Comparison of ENCODE assay signal across 8 cellular contexts in genomic region chr6:30326446-30327231, GRCh38. TPM values are rescaled to one million over a fixed set of nuclear protein-coding genes. Genes with fewer than 3 reads are reported as not detected.
DNase-seq lines count a peak whose midpoint lies in the region; ATAC-seq, FAIRE-seq and TF ChIP-seq lines count a peak whose summit lies in the region.

TRIM39 (plus strand) TSS chr6:30326927; CDS start chr6:30329318, 2,391 bp downstream.

- intact Hi-C loops in cardiac septum (cut with DNase I) = loop anchor here (5.0 kb wide), 1 partner anchor 114 kb away; the partner anchor contains the start of gene TRIM26
- intact Hi-C loops in posterior cingulate gyrus (cut with DNase I) = loop anchor here (1.0 to 5.0 kb wide), 3 partner anchors 19 to 264 kb away; partner anchors contain the start of genes POLR1H, RPP21 and TRIM26

- H3K36me3 Mint-ChIP-seq in type B pancreatic cell = peaks cover 13% of the 10 kb centered on the region

- no peaks in the 10 kb centered on the region for H3K9me3 Mint-ChIP-seq in type B pancreatic cell

- peak; percentile 96 for FAIRE-seq in GM12892 (lab: Jason Lieb, UNC)

- peak; percentile 85 for TF ChIP-seq POLR2A in GM12892 (IDR thresholded peaks at IDR 0.05; ENCODE audit: low read depth, low read length)

- H3K4me3 Mint-ChIP-seq in type B pancreatic cell = peak within 1 kb of the TSS; percentile 99

- WGBS in adipose tissue, 3 donors = 0 to 1% (median 1%) methylated on average over 74 to 94 of the region's 94 CpGs

- H3K27ac Mint-ChIP-seq in type B pancreatic cell = peak within 1 kb of the TSS; percentile 100

- H3K27ac ChIP-seq in adipose tissue (ENCODE audit: low read depth, low read length) = peak within 1 kb of the TSS; percentile 99

- DNase-seq in GM12892 (ENCODE audit: insufficient read length) (peak; percentile 83), NCI-H1436 (lab: John Stamatoyannopoulos, UW) (peak; percentile 65), T-helper 1 cell (peak; percentile 78 to 88 (median 87)), cardiac septum (ENCODE audit: low spot score) (peak; percentile 95), posterior cingulate gyrus (peak; percentile 76 to 98 (median 88)), type B pancreatic cell (ENCODE audit: extremely low spot score, unreplicated experiment) (peak; percentile 87)

- peaks cover 31% of the 10 kb centered on the region for H3K4me1 Mint-ChIP-seq in type B pancreatic cell (ENCODE audit: unreplicated experiment)

- H3K27me3 Mint-ChIP-seq in type B pancreatic cell = no peaks in the 10 kb centered on the region

- ATAC-seq in HG02798 (IDR thresholded peaks at IDR 0.05; ENCODE audit: poor library complexity, unreplicated experiment) = peak; percentile 79

- no peak for TF ChIP-seq CTCF in type B pancreatic cell (conservative IDR thresholded peaks at IDR 0.05)

RNA-seq across cellular contexts. Expression of gene TRIM39, which starts in this region (rescaled TPM):
- 6.8 TPM for polyA plus RNA-seq in GM12892 (2012; ENCODE audit: missing spikeins)
- 1 to 10 TPM; 7.2 to 9.6 (median 9.5) TPM for polyA plus RNA-seq in adipose tissue
- 10.3 TPM for total RNA-seq in cardiac septum
- total RNA-seq in type B pancreatic cell (ENCODE audit: low replicate concordance) = 13.7 and 16.4 TPM in 2 replicates

Comparison
In these comparisons a context has a peak if more than half of its experiments do, and no peak if none do; other contexts are left out.
1. Peak in every context shown above with its lines: DNase-seq, ATAC-seq and H3K27ac ChIP-seq.